ENCODE assay signal across 20 cellular contexts in the genomic region with DNA sequence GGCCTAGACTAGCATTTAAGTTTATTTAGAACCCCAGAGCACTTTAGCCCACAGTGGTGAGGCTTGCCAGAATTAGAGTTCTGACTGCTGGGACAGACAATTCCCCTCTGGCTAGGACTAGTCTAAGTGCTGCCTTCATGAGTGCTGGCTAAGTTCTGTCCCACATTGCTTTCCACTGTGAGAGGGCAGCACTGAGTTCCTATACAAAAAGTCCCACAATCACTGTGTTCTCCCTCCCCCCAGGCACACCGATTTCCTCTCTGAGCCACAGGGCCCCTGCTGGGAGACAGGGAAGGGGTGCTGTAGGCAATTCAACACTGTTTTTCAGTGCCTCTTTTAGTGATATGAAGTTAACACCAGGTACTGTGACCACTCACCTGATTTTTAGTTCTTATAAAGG.
DNase-seq lines count a peak whose midpoint lies in the region; ATAC-seq and TF ChIP-seq lines count a peak whose summit lies in the region.
"Had no signal": no experiment of that assay in that cellular context is flagged by ENCODE, and none has a peak within 500 bp of the region (broad histone marks: within the 10 kb centered on the region; RNA-seq: fewer than 3 reads in every experiment).

No MANE protein-coding gene starts in this region.

- no peak overlapping the region for H3K4me2 ChIP-seq in H9 (ENCODE audit: insufficient read depth, insufficient read length, low read length)
- H3K4me2 ChIP-seq: KMS-11 had no signal

- ATAC-seq in GM19455 (IDR thresholded peaks at IDR 0.05; ENCODE audit: unreplicated experiment) = no peak
- ATAC-seq in naive thymus-derived CD8-positive, alpha-beta T cell = no peak
- no peak for ATAC-seq in activated CD4-positive, alpha-beta T cell treated with anti-CD3 and anti-CD28 coated beads for 36 hours
- ATAC-seq: SK-N-SH treated with all-trans-retinoic acid at 6 μM for 48 hours had no signal

- H3K36me3 Mint-ChIP-seq in H9 (ENCODE audit: insufficient read depth in 1 of 3, low read depth in 3 of 3) = peaks cover 14 to 23% (median 21%) of the 10 kb centered on the region in 3 experiments
- H3K36me3 Mint-ChIP-seq in naive thymus-derived CD8-positive, alpha-beta T cell = no peaks in the 10 kb centered on the region
- no peaks in the 10 kb centered on the region for H3K36me3 Mint-ChIP-seq in activated CD4-positive, alpha-beta T cell treated with anti-CD3 and anti-CD28 coated beads for 36 hours (ENCODE audit: low read depth)
- H3K36me3 Mint-ChIP-seq: CD4-positive, CD25-positive, alpha-beta regulatory T cell had no signal

- H3T11ph ChIP-seq in H9 (ENCODE audit: low read length) = no peak overlapping the region

- POLR2A ChIA-PET in naive thymus-derived CD8-positive, alpha-beta T cell (lab: Charles Lee) = no interaction called here
- POLR2A ChIA-PET in activated CD4-positive, alpha-beta T cell treated with anti-CD3 and anti-CD28 coated beads for 36 hours (lab: Charles Lee) = no interaction called here

- no peaks in the 10 kb centered on the region for H3K36me3 ChIP-seq in iPS-18a (ENCODE audit: control insufficient read depth, low read depth, low read length)
- H3K36me3 ChIP-seq: Peyer's patch had no signal

- H4K20me1 ChIP-seq in H9 (ENCODE audit: control insufficient read depth, insufficient read depth, insufficient read length) = no peaks in the 10 kb centered on the region

- peaks cover 2 to 5% of the 10 kb centered on the region in 2 experiments; a peak in 3 of 5 replicates for H3K9me3 Mint-ChIP-seq in H9
- peaks cover 0 to 12% (median 3%) of the 10 kb centered on the region in 9 donors for H3K9me3 Mint-ChIP-seq in naive thymus-derived CD8-positive, alpha-beta T cell
- peaks cover under 1% of the 10 kb centered on the region for H3K9me3 Mint-ChIP-seq in activated CD4-positive, alpha-beta T cell treated with anti-CD3 and anti-CD28 coated beads for 36 hours (ENCODE audit: low read depth)

- no peak overlapping the region for H3K56ac ChIP-seq in H9 (ENCODE audit: insufficient read length, low read depth, low read length)

- H3K9ac ChIP-seq in H9 (ENCODE audit: extremely low read depth, insufficient read length, low read length) (no peak overlapping the region), iPS-18a (ENCODE audit: low read length) (no peak overlapping the region)
- H3K9ac ChIP-seq: KMS-11 had no signal

- H2AFZ ChIP-seq in H9 (ENCODE audit: low read length) = no peak overlapping the region

- CTCF ChIA-PET in activated CD4-positive, alpha-beta T cell treated with anti-CD3 and anti-CD28 coated beads for 36 hours (lab: Charles Lee) = no interaction called here

- H3K23ac ChIP-seq in H9 (ENCODE audit: insufficient read length, low read depth, low read length) = no peak overlapping the region

- H3K4ac ChIP-seq in H9 (ENCODE audit: low read depth, low read length) = no peak overlapping the region

- H3K4me3 Mint-ChIP-seq in H9 = no peak overlapping the region
- no peak overlapping the region for H3K4me3 Mint-ChIP-seq in naive thymus-derived CD8-positive, alpha-beta T cell
- no peak overlapping the region for H3K4me3 Mint-ChIP-seq in activated CD4-positive, alpha-beta T cell treated with anti-CD3 and anti-CD28 coated beads for 36 hours
- H3K4me3 Mint-ChIP-seq: CD4-positive, CD25-positive, alpha-beta regulatory T cell had no signal

- no peak overlapping the region for H4K91ac ChIP-seq in H9 (ENCODE audit: insufficient read length, low read depth, low read length)

- no CpG with 5 or more reads among the region's 1 CpG for WGBS in H9 (ENCODE audit: extremely low coverage, insufficient read length, low lambda C conversion rate)

- no peak overlapping the region for H2BK5ac ChIP-seq in H9 (ENCODE audit: insufficient read length, low read length)

- H3K9me3 ChIP-seq in H9 (ENCODE audit: control insufficient read depth, low read depth, low read length) = no peaks in the 10 kb centered on the region
- no peaks in the 10 kb centered on the region for H3K9me3 ChIP-seq in iPS-18a (ENCODE audit: control insufficient read depth, low read depth, low read length)
- H3K9me3 ChIP-seq: Peyer's patch had no signal

- H2AK5ac ChIP-seq in H9 (ENCODE audit: insufficient read length, low read length) = no peak overlapping the region

- no peaks in the 10 kb centered on the region for H3K27me3 ChIP-seq in H9 (ENCODE audit: insufficient read depth, low read length)
- no peaks in the 10 kb centered on the region for H3K27me3 ChIP-seq in iPS-18a (ENCODE audit: control insufficient read depth, insufficient read depth, low read length)
- H3K27me3 ChIP-seq: Peyer's patch had no signal

- H4K8ac ChIP-seq in H9 (replicated peaks; ENCODE audit: insufficient read length, low read depth, low read length) = no peak overlapping the region

- DNase-seq in H9 (peak; percentile 55), NB4 (ENCODE audit: low read depth) (peak; percentile 3), NCI-H1436 (lab: John Stamatoyannopoulos, UW) (no peak)
- DNase-seq in naive thymus-derived CD8-positive, alpha-beta T cell = no peak
- DNase-seq in activated CD4-positive, alpha-beta T cell treated with anti-CD3 and anti-CD28 coated beads for 36 hours = no peak
- DNase-seq: CD4-positive, CD25-positive, alpha-beta regulatory T cell; EL; IMR-90; NCI-H1105; NCI-H1694; NCI-H2081; NCI-H2171; NCI-H345; NCI-H524; NCI-H82; Peyer's patch had no signal

- H3K4me1 ChIP-seq in H9 (ENCODE audit: insufficient read depth, low read length) (no peaks in the 10 kb centered on the region; the same call in 1 of the 2 replicates), iPS-18a (ENCODE audit: control insufficient read depth, low read depth, low read length) (peaks cover 16% of the 10 kb centered on the region)
- H3K4me1 ChIP-seq: Peyer's patch had no signal

- H2BK20ac ChIP-seq in H9 (ENCODE audit: low read depth, low read length, poor library complexity, severe bottlenecking) = no peak overlapping the region

- H3K4me3 ChIP-seq in NB4 (ENCODE audit: low read depth, low read length) (no peak overlapping the region), iPS-18a (ENCODE audit: low read length) (peak overlapping the region; percentile 25)
- H3K4me3 ChIP-seq: Peyer's patch had no signal

- H3K18ac ChIP-seq in H9 (ENCODE audit: insufficient read length, low read depth, low read length) = no peak overlapping the region

- no peaks in the 10 kb centered on the region for H3K79me2 ChIP-seq in H9 (ENCODE audit: insufficient read depth, low read length)

- no peak overlapping the region for H2BK15ac ChIP-seq in H9 (ENCODE audit: low read depth, low read length)

- H3K23me2 ChIP-seq in H9 (ENCODE audit: insufficient read length, low read depth, low read length, poor library complexity, severe bottlenecking) = no peaks in the 10 kb centered on the region

- TF ChIP-seq POLR2A in NB4 (IDR thresholded peaks at IDR 0.05; ENCODE audit: extremely low read depth, insufficient read length) = no peak

- TF ChIP-seq CTCF in H9 (conservative IDR thresholded peaks at IDR 0.05) = peak; percentile 59; the same call in 2 of the 3 replicates
- TF ChIP-seq CTCF in NB4 (IDR thresholded peaks at IDR 0.05; ENCODE audit: low read depth, low read length) = no peak

- peak overlapping the region in 2 of 3 experiments; percentile 59 to 86; a peak in 4 of 7 replicates for H3K27ac Mint-ChIP-seq in H9
- H3K27ac Mint-ChIP-seq in naive thymus-derived CD8-positive, alpha-beta T cell = no peak overlapping the region
- no peak overlapping the region for H3K27ac Mint-ChIP-seq in activated CD4-positive, alpha-beta T cell treated with anti-CD3 and anti-CD28 coated beads for 36 hours
- H3K27ac Mint-ChIP-seq: CD4-positive, CD25-positive, alpha-beta regulatory T cell had no signal

- no peak overlapping the region for H3K14ac ChIP-seq in H9 (ENCODE audit: insufficient read depth, low read length)

- intact Hi-C loops in activated CD4-positive, alpha-beta T cell treated with anti-CD3 and anti-CD28 coated beads for 36 hours (cut with DNase I, micrococcal nuclease) = no loop called here

- H2BK12ac ChIP-seq in H9 (ENCODE audit: insufficient read length, low read depth, low read length) = no peak overlapping the region

- H2BK120ac ChIP-seq in H9 (ENCODE audit: low read depth, low read length, poor library complexity, severe bottlenecking) = no peak overlapping the region

- peaks cover 25 to 32% of the 10 kb centered on the region in 2 experiments for H3K4me1 Mint-ChIP-seq in H9
- no peaks in the 10 kb centered on the region for H3K4me1 Mint-ChIP-seq in naive thymus-derived CD8-positive, alpha-beta T cell
- H3K4me1 Mint-ChIP-seq in activated CD4-positive, alpha-beta T cell treated with anti-CD3 and anti-CD28 coated beads for 36 hours = no peaks in the 10 kb centered on the region
- H3K4me1 Mint-ChIP-seq: CD4-positive, CD25-positive, alpha-beta regulatory T cell had no signal

- H3K27ac ChIP-seq in H9 (ENCODE audit: insufficient read length, low read depth, low read length) (no peak overlapping the region), iPS-18a (ENCODE audit: low read length) (no peak overlapping the region)
- H3K27ac ChIP-seq: KMS-11, Peyer's patch had no signal

- no peak overlapping the region for H4K5ac ChIP-seq in H9 (ENCODE audit: insufficient read length, low read depth, low read length)

- no peaks in the 10 kb centered on the region for H3K79me1 ChIP-seq in H9 (ENCODE audit: insufficient read depth, low read depth, low read length, poor library complexity, severe bottlenecking)

- H3K27me3 Mint-ChIP-seq in H9 (ENCODE audit: low read depth) = no peaks in the 10 kb centered on the region
- H3K27me3 Mint-ChIP-seq in naive thymus-derived CD8-positive, alpha-beta T cell = peaks cover 0 to 20% (median 5%) of the 10 kb centered on the region in 5 donors
- H3K27me3 Mint-ChIP-seq in activated CD4-positive, alpha-beta T cell treated with anti-CD3 and anti-CD28 coated beads for 36 hours = no peaks in the 10 kb centered on the region
- H3K27me3 Mint-ChIP-seq: CD4-positive, CD25-positive, alpha-beta regulatory T cell had no signal

Comparison
In these comparisons a context has a peak if more than half of its experiments do, and no peak if none do; other contexts are left out.
1. DNase-seq: peak in H9 (single experiment) and NB4 (single experiment); none in naive thymus-derived CD8-positive, alpha-beta T cell (0 of 10), activated CD4-positive, alpha-beta T cell treated with anti-CD3 and anti-CD28 coated beads for 36 hours (single experiment) and NCI-H1436 (single experiment).
2. H3K27ac Mint-ChIP-seq: peak in H9 (2 of 3); none in naive thymus-derived CD8-positive, alpha-beta T cell (0 of 10) and activated CD4-positive, alpha-beta T cell treated with anti-CD3 and anti-CD28 coated beads for 36 hours (single experiment).